Comparison of ENCODE assay signal across 18 cellular contexts in genomic region chr13:100341327-100341726, GRCh38.
"Had no signal": no experiment of that assay in that cellular context is flagged by ENCODE, and none has a peak within 500 bp of the region (broad histone marks: within the 10 kb centered on the region; RNA-seq: fewer than 3 reads in every experiment).

No MANE protein-coding gene starts in this region.

- H3K9me3 ChIP-seq: body of pancreas, colonic mucosa had no signal

- H3K4me1 Mint-ChIP-seq: memory B cell had no signal

- H3K36me3 ChIP-seq: colonic mucosa, right atrium auricular region had no signal

- ATAC-seq: body of pancreas, left ventricle myocardium superior had no signal

- H3K4me3 Mint-ChIP-seq: activated naive CD4-positive, alpha-beta T cell treated with anti-CD3 and anti-CD28 coated beads, Interleukin-2, amount 50 U/mL, for 24 hours; memory B cell had no signal

- H3K4me1 ChIP-seq: body of pancreas, colonic mucosa, esophagus muscularis mucosa, right atrium auricular region, tibial artery had no signal

- FAIRE-seq: urothelium cell line had no signal

- H3K27ac ChIP-seq: body of pancreas, colonic mucosa, esophagus muscularis mucosa, right atrium auricular region, skin epidermis, tibial artery had no signal

- H3K27me3 ChIP-seq: body of pancreas, colonic mucosa, esophagus muscularis mucosa, right atrium auricular region, tibial artery had no signal

- H3K27ac Mint-ChIP-seq: activated naive CD4-positive, alpha-beta T cell treated with anti-CD3 and anti-CD28 coated beads, Interleukin-2, amount 50 U/mL, for 24 hours; memory B cell; progenitor cell of endocrine pancreas had no signal

- DNase-seq: activated CD4-positive, alpha-beta T cell treated with anti-CD3 and anti-CD28 coated beads for 48 hours; amygdala; body of pancreas; caudate nucleus; colonic mucosa; kidney glomerular epithelial cell; left ventricle myocardium superior; stimulated activated CD4-positive, alpha-beta T cell treated with anti-CD3 and anti-CD28 coated beads, Interleukin-15, amount 100 ng/mL, for 24 hours; stimulated activated CD4-positive, alpha-beta T cell treated with anti-CD3 and anti-CD28 coated beads, Interleukin-4, amount 100 ng/mL, for 1 hour; stimulated activated naive CD4-positive, alpha-beta T cell; tibial artery had no signal

- H3K27me3 Mint-ChIP-seq: activated naive CD4-positive, alpha-beta T cell treated with anti-CD3 and anti-CD28 coated beads, Interleukin-2, amount 50 U/mL, for 24 hours; memory B cell; progenitor cell of endocrine pancreas had no signal

- H3K4me3 ChIP-seq: body of pancreas, colonic mucosa, esophagus muscularis mucosa, right atrium auricular region, skin epidermis, tibial artery had no signal

- H3K9me3 Mint-ChIP-seq: activated naive CD4-positive, alpha-beta T cell treated with anti-CD3 and anti-CD28 coated beads, Interleukin-2, amount 50 U/mL, for 24 hours; memory B cell had no signal
